8 cellular contexts compared by ENCODE assay signal in genomic region chr16:46629331-46629843, GRCh38. TPM values are rescaled to one million over a fixed set of nuclear protein-coding genes. Genes with fewer than 3 reads are reported as not detected.
A peak's percentile ranks its signal among the peaks of the same experiment; 100 is the strongest.
DNase-seq lines count a peak whose midpoint lies in the region; ATAC-seq and TF ChIP-seq lines count a peak whose summit lies in the region.

No MANE protein-coding gene starts in this region.

- H3K4me1 Mint-ChIP-seq in activated CD4-positive, alpha-beta memory T cell treated with anti-CD3 and anti-CD28 coated beads for 36 hours (ENCODE audit: low read depth): no peaks in the 10 kb centered on the region

- ATAC-seq in left ventricle myocardium superior: peak; percentile 47

- CTCF ChIA-PET in HEK293 (lab: Yijun Ruan, JAX): interaction anchor here (0.5 to 2.2 kb wide), 10 partner anchors 8 to 75 kb away, joined by 3 to 6 read pairs (median 4); partner anchors contain the start of gene SHCBP1
- CTCF ChIA-PET in activated CD4-positive, alpha-beta memory T cell treated with anti-CD3 and anti-CD28 coated beads for 36 hours (lab: Charles Lee): interaction anchor here (0.6 kb wide), 1 partner anchor 267 kb away, joined by 3 read pairs; no protein-coding TSS in a partner anchor

- no peaks in the 10 kb centered on the region for H3K36me3 ChIP-seq in HEK293 (ENCODE audit: control insufficient read depth in 2 of 2, insufficient read depth in 1 of 2, low read length in 2 of 2)
- H3K36me3 ChIP-seq in effector memory CD4-positive, alpha-beta T cell (ENCODE audit: control insufficient read depth, insufficient read depth, low read length): no peaks in the 10 kb centered on the region

- H3K4me1 ChIP-seq in HEK293 (ENCODE audit: control insufficient read depth, insufficient read depth, low read length): no peaks in the 10 kb centered on the region; the same call in 1 of the 2 replicates
- H3K4me1 ChIP-seq in effector memory CD4-positive, alpha-beta T cell (ENCODE audit: control insufficient read depth, insufficient read depth, low read length, poor library complexity, severe bottlenecking): no peaks in the 10 kb centered on the region

- no peaks in the 10 kb centered on the region for H3K36me3 Mint-ChIP-seq in activated CD4-positive, alpha-beta memory T cell treated with anti-CD3 and anti-CD28 coated beads for 36 hours

- no peaks in the 10 kb centered on the region for H3K27me3 Mint-ChIP-seq in activated CD4-positive, alpha-beta memory T cell treated with anti-CD3 and anti-CD28 coated beads for 36 hours

- no peak overlapping the region for H3K27ac Mint-ChIP-seq in activated CD4-positive, alpha-beta memory T cell treated with anti-CD3 and anti-CD28 coated beads for 36 hours

- no peak overlapping the region for H3K4me3 Mint-ChIP-seq in activated CD4-positive, alpha-beta memory T cell treated with anti-CD3 and anti-CD28 coated beads for 36 hours

- DNase-seq in AG08396 (ENCODE audit: low spot score) (peak; percentile 83), SW480 (ENCODE audit: low spot score) (peak; percentile 41), left ventricle myocardium superior (no peak), NCI-H1105 treated with DMSO at 0.1 percent for 48 hours (lab: John Stamatoyannopoulos, UW) (no peak), hippocampal formation (lab: John Stamatoyannopoulos, UW) (no peak)
- DNase-seq in effector memory CD4-positive, alpha-beta T cell: no peak
- DNase-seq in activated CD4-positive, alpha-beta memory T cell treated with anti-CD3 and anti-CD28 coated beads for 36 hours: no peak

- H3K4me3 ChIP-seq in HEK293 (ENCODE audit: low read depth, low read length): no peak overlapping the region
- H3K4me3 ChIP-seq in effector memory CD4-positive, alpha-beta T cell (ENCODE audit: insufficient read depth, low read depth, low read length, poor library complexity, severe bottlenecking): no peak overlapping the region

- no peaks in the 10 kb centered on the region for H3K9me3 Mint-ChIP-seq in activated CD4-positive, alpha-beta memory T cell treated with anti-CD3 and anti-CD28 coated beads for 36 hours

- no peaks in the 10 kb centered on the region for H3K9me3 ChIP-seq in HEK293 (ENCODE audit: control insufficient read depth, insufficient read depth, low read depth, low read length)
- no peaks in the 10 kb centered on the region for H3K9me3 ChIP-seq in effector memory CD4-positive, alpha-beta T cell (ENCODE audit: control insufficient read depth, low read length)

- H3K27ac ChIP-seq in HEK293 (ENCODE audit: extremely low read depth, low read depth, low read length): no peak overlapping the region
- H3K27ac ChIP-seq in effector memory CD4-positive, alpha-beta T cell (ENCODE audit: insufficient read depth, low read length, poor library complexity, severe bottlenecking): no peak overlapping the region

- intact Hi-C loops in left ventricle myocardium superior (cut with micrococcal nuclease): no loop called here
- intact Hi-C loops in activated CD4-positive, alpha-beta memory T cell treated with anti-CD3 and anti-CD28 coated beads for 36 hours (cut with micrococcal nuclease): no loop called here

- POLR2A ChIA-PET in HEK293 (lab: Yijun Ruan, JAX): interaction anchor here (0.5 to 1.4 kb wide), 3 partner anchors 8 to 490 kb away, joined by 3 to 4 read pairs (median 4); partner anchors contain the start of gene SHCBP1
- POLR2A ChIA-PET in activated CD4-positive, alpha-beta memory T cell treated with anti-CD3 and anti-CD28 coated beads for 36 hours (lab: Charles Lee): no interaction called here

- H3K27me3 ChIP-seq in effector memory CD4-positive, alpha-beta T cell (replicated peaks; ENCODE audit: control insufficient read depth, insufficient read depth, low read length, poor library complexity, severe bottlenecking): no peaks in the 10 kb centered on the region

- TF ChIP-seq CTCF in HEK293 (tag by site-specific recombination; IDR thresholded peaks at IDR 0.05): peak; percentile 27; the same call in 1 of the 2 replicates

TF ChIP-seq in HEK293, 187 proteins besides CTCF, POLR2A, EP300 and RAD21:
- TF ChIP-seq ZNF571 (tag by site-specific recombination; IDR thresholded peaks at IDR 0.05): no peak
- TF ChIP-seq ZNF335 (tag by site-specific recombination; conservative IDR thresholded peaks at IDR 0.05): peak; percentile 50; the same call in 1 of the 2 replicates
- 0 out of 2 replicates have a peak, but pooled peaks have one; percentile 39 for TF ChIP-seq PRDM1 (tag by site-specific recombination; IDR thresholded peaks at IDR 0.05)
- TF ChIP-seq ZNF654 (tag by site-specific recombination; IDR thresholded peaks at IDR 0.05; ENCODE audit: low read depth): peak; percentile 34; the same call in 1 of the 2 replicates
- 0 out of 2 replicates have a peak, but pooled peaks have one; percentile 31 for TF ChIP-seq ZNF518A (tag by site-specific recombination; conservative IDR thresholded peaks at IDR 0.05; ENCODE audit: low read depth)
- TF ChIP-seq, protein P1, sequence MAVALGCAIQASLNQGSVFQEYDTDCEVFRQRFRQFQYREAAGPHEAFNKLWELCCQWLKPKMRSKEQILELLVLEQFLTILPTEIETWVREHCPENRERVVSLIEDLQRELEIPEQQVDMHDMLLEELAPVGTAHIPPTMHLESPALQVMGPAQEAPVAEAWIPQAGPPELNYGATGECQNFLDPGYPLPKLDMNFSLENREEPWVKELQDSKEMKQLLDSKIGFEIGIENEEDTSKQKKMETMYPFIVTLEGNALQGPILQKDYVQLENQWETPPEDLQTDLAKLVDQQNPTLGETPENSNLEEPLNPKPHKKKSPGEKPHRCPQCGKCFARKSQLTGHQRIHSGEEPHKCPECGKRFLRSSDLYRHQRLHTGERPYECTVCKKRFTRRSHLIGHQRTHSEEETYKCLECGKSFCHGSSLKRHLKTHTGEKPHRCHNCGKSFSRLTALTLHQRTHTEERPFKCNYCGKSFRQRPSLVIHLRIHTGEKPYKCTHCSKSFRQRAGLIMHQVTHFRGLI (tag by site-specific recombination; IDR thresholded peaks at IDR 0.05): no peak
- peak; percentile 75 for TF ChIP-seq ZNF629 (tag by site-specific recombination; IDR thresholded peaks at IDR 0.05)
- TF ChIP-seq ZNF660 (tag by site-specific recombination; IDR thresholded peaks at IDR 0.05): 0 out of 2 replicates have a peak, but pooled peaks have one; percentile 19
- 0 out of 2 replicates have a peak, but pooled peaks have one; percentile 20 for TF ChIP-seq ZBTB21 (tag by site-specific recombination; IDR thresholded peaks at IDR 0.05)

RNA-seq across cellular contexts. Expression of gene SHCBP1, which starts 8.2 kb away (rescaled TPM):
- 1.1 TPM for total RNA-seq in left ventricle myocardium superior
- total RNA-seq in activated CD4-positive, alpha-beta memory T cell treated with anti-CD3 and anti-CD28 coated beads for 36 hours: 10 to 100 TPM; 49.0 to 50.5 TPM

RNA-seq across cellular contexts. Expression of gene VPS35, which starts 59.6 kb away (rescaled TPM):
- total RNA-seq in left ventricle myocardium superior: 89.2 TPM
- 100 to 1,000 TPM; 112 to 114 TPM for total RNA-seq in activated CD4-positive, alpha-beta memory T cell treated with anti-CD3 and anti-CD28 coated beads for 36 hours

Comparison
In these comparisons a context has a peak if more than half of its experiments do, and no peak if none do; other contexts are left out.
1. DNase-seq: peak in AG08396 (single experiment) and SW480 (single experiment); none in left ventricle myocardium superior (single experiment), effector memory CD4-positive, alpha-beta T cell (0 of 3), NCI-H1105 treated with DMSO at 0.1 percent for 48 hours (single experiment), hippocampal formation (0 of 2) and activated CD4-positive, alpha-beta memory T cell treated with anti-CD3 and anti-CD28 coated beads for 36 hours (single experiment).
2. RNA of gene SHCBP1, which starts 8.2 kb away (total RNA-seq): 49.0 to 50.5 TPM in activated CD4-positive, alpha-beta memory T cell treated with anti-CD3 and anti-CD28 coated beads for 36 hours; 1.1 TPM in left ventricle myocardium superior (single experiment); every median in the first group is over 10 times any median in the second.